ENCODE assay signal across 8 cellular contexts in genomic region chr6:10412165-10412947, GRCh38. TPM values are rescaled to one million over a fixed set of nuclear protein-coding genes. Genes with fewer than 3 reads are reported as not detected.
DNase-seq lines count a peak whose midpoint lies in the region; ATAC-seq and TF ChIP-seq lines count a peak whose summit lies in the region.

No MANE protein-coding gene starts in this region.

- peak overlapping the region; percentile 70 for H2AK9ac ChIP-seq in IMR-90 (replicated peaks; ENCODE audit: low read depth, low read length, poor library complexity)

- peak overlapping the region; percentile 65 for H3K9ac ChIP-seq in IMR-90 (ENCODE audit: low read depth, low read length)
- H3K9ac ChIP-seq in SK-N-MC (ENCODE audit: insufficient read length): peak overlapping the region; percentile 93
- peak overlapping the region in 3 of 5 donors; percentile 23 to 56 (median 45) for H3K9ac ChIP-seq in subcutaneous abdominal adipose tissue (ENCODE audit: low read length in 5 of 5)

- H2BK15ac ChIP-seq in IMR-90 (ENCODE audit: low read depth, low read length): no peak overlapping the region

- H3K23ac ChIP-seq in IMR-90 (ENCODE audit: low read depth, low read length): peak overlapping the region; percentile 81

- H3K4me2 ChIP-seq in IMR-90 (ENCODE audit: low read depth, low read length): peak overlapping the region; percentile 83

- TF ChIP-seq CTCF in IMR-90 (conservative IDR thresholded peaks at IDR 0.05; ENCODE audit: low read depth, low read length) (no peak), coronary artery (IDR thresholded peaks at IDR 0.05) (no peak), lower lobe of right lung (IDR thresholded peaks at IDR 0.05) (no peak)

- peak overlapping the region; percentile 24; the same call in 1 of the 2 replicates for H3K56ac ChIP-seq in IMR-90 (ENCODE audit: extremely low read depth, insufficient read depth, low read length)

- H3K4me3 ChIP-seq in IMR-90 (ENCODE audit: insufficient read depth, low read depth, low read length): peak overlapping the region; percentile 67
- H3K4me3 ChIP-seq in SK-N-MC: peak overlapping the region; percentile 89
- H3K4me3 ChIP-seq in coronary artery: peak overlapping the region; percentile 74
- H3K4me3 ChIP-seq in lower lobe of right lung: peak overlapping the region; percentile 72
- peak overlapping the region; percentile 78 to 85 (median 83) for H3K4me3 ChIP-seq in subcutaneous abdominal adipose tissue (ENCODE audit: low read depth in 1 of 5, low read length in 5 of 5)

- peak overlapping the region in 1 of 2 experiments; percentile 27; a peak in 1 of 4 replicates for H4K8ac ChIP-seq in IMR-90 (ENCODE audit: low read depth in 2 of 2, low read length in 2 of 2)

- in situ Hi-C loops in IMR-90 (cut with MboI; ENCODE audit: low sequenced_read_pairs): loop anchor here (25.0 kb wide), 2 partner anchors 875 to 1975 kb away; partner anchors contain the start of gene SLC35B3

- TF ChIP-seq POLR2A in IMR-90 (IDR thresholded peaks at IDR 0.05; ENCODE audit: low read depth, low read length): no peak

- H3K27me3 ChIP-seq in IMR-90 (ENCODE audit: control insufficient read depth, insufficient read depth, low read length) (peaks cover 76% of the 10 kb centered on the region), lower lobe of right lung (ENCODE audit: low read depth) (peaks cover 96% of the 10 kb centered on the region), subcutaneous abdominal adipose tissue (ENCODE audit: control insufficient read depth in 5 of 5, insufficient read depth in 4 of 5, low read length in 5 of 5) (peaks cover 66 to 90% (median 79%) of the 10 kb centered on the region in 5 donors)

- H2BK5ac ChIP-seq in IMR-90 (ENCODE audit: low read depth, low read length, poor library complexity, severe bottlenecking): peak overlapping the region; percentile 58

- H3K14ac ChIP-seq in IMR-90 (replicated peaks; ENCODE audit: low read depth, low read length): peak overlapping the region; percentile 31

- no peak overlapping the region; the same call in 1 of the 2 replicates for H3K18ac ChIP-seq in IMR-90 (ENCODE audit: low read depth, low read length)

- ATAC-seq in GM21447 (IDR thresholded peaks at IDR 0.05; ENCODE audit: unreplicated experiment): peak; percentile 57
- ATAC-seq in IMR-90 (ENCODE audit: low read depth): peak; percentile 50
- peak; percentile 61 to 71 for ATAC-seq in lower lobe of right lung

- peak overlapping the region; percentile 64 for H3K27ac ChIP-seq in IMR-90 (ENCODE audit: insufficient read depth, low read length)
- peak overlapping the region; percentile 96 for H3K27ac ChIP-seq in SK-N-MC
- peak overlapping the region in 1 of 2 donors; percentile 59 for H3K27ac ChIP-seq in coronary artery
- H3K27ac ChIP-seq in lower lobe of right lung: no peak overlapping the region
- no peak overlapping the region for H3K27ac ChIP-seq in subcutaneous abdominal adipose tissue (ENCODE audit: low read depth, low read length)

- H3K9me3 ChIP-seq in IMR-90 (ENCODE audit: control insufficient read depth, insufficient read depth, low read length): no peaks in the 10 kb centered on the region
- no peaks in the 10 kb centered on the region for H3K9me3 ChIP-seq in SK-N-MC (ENCODE audit: low read depth, low read length)
- H3K9me3 ChIP-seq in lower lobe of right lung: no peaks in the 10 kb centered on the region
- peaks cover 0 to 2% (median 0%) of the 10 kb centered on the region in 5 donors for H3K9me3 ChIP-seq in subcutaneous abdominal adipose tissue (ENCODE audit: control insufficient read depth in 5 of 5, low read length in 5 of 5)

- no peaks in the 10 kb centered on the region for H3K79me1 ChIP-seq in IMR-90 (ENCODE audit: low read depth in 1 of 2, low read length in 2 of 2)

- no TSS peak for BruUV-seq in IMR-90 (replicated peaks; lab: Mats Ljungman, UMichigan)

- no peak overlapping the region for H2AK5ac ChIP-seq in IMR-90 (ENCODE audit: low read depth, low read length)

- no peak for TF ChIP-seq RAD21 in IMR-90 (IDR thresholded peaks at IDR 0.05; ENCODE audit: low read length)

- peak overlapping the region; percentile 20; the same call in 1 of the 2 replicates for H3K4ac ChIP-seq in IMR-90 (ENCODE audit: low read depth, low read length)

- WGBS in IMR-90 (ENCODE audit: extremely low coverage in 2 of 2, insufficient read length in 1 of 2), 2 experiments: 1% methylated on average over 40 of the region's 75 CpGs; no CpG with 5 or more reads in 1 of the 2 experiments

- DNase-seq in GM03348 (ENCODE audit: low spot score) (peak; percentile 74), IMR-90 (peak; percentile 75), SK-N-MC (ENCODE audit: low read depth, low spot score) (no peak), coronary artery (ENCODE audit: low spot score) (no peak), lower lobe of right lung (peak; percentile 50), CD1c-positive myeloid dendritic cell (ENCODE audit: extremely low spot score) (no peak)

- CTCF ChIA-PET in IMR-90 (lab: Yijun Ruan, JAX): interaction anchor here (1.1 kb wide), 1 partner anchor 17 kb away, joined by 4 read pairs; no protein-coding TSS in a partner anchor

- H3K9me1 ChIP-seq in IMR-90 (ENCODE audit: insufficient read depth, low read length): no peaks in the 10 kb centered on the region

- POLR2A ChIA-PET in IMR-90 (lab: Charles Lee; ENCODE audit: unreplicated experiment): interaction anchor here (0.6 kb wide), 1 partner anchor 258 kb away, joined by 4 read pairs; no protein-coding TSS in a partner anchor

- H2BK20ac ChIP-seq in IMR-90 (ENCODE audit: low read depth, low read length): no peak overlapping the region

- no peak overlapping the region for H4K91ac ChIP-seq in IMR-90 (ENCODE audit: insufficient read depth, low read depth, low read length)

- intact Hi-C loops in IMR-90 (cut with micrococcal nuclease) (loop anchor here (5.0 to 10.0 kb wide), 8 partner anchors 155 to 1430 kb away; no protein-coding TSS in a partner anchor), lower lobe of right lung (cut with DNase I) (no loop called here)

- H4K20me1 ChIP-seq in IMR-90 (ENCODE audit: insufficient read depth, low read length): no peaks in the 10 kb centered on the region

- H3K36me3 ChIP-seq in IMR-90 (ENCODE audit: control insufficient read depth, insufficient read depth, low read length) (peaks cover 3% of the 10 kb centered on the region; the same call in 1 of the 2 replicates), SK-N-MC (ENCODE audit: insufficient read depth, low read length) (peaks cover 25% of the 10 kb centered on the region), lower lobe of right lung (no peaks in the 10 kb centered on the region), subcutaneous abdominal adipose tissue (ENCODE audit: control insufficient read depth in 5 of 5, insufficient read depth in 5 of 5, low read length in 5 of 5) (no peaks in the 10 kb centered on the region)

- no peak overlapping the region for H4K5ac ChIP-seq in IMR-90 (ENCODE audit: low read depth, low read length)

- no peaks in the 10 kb centered on the region; the same call in 1 of the 2 replicates for H3K4me1 ChIP-seq in IMR-90 (ENCODE audit: control insufficient read depth, insufficient read depth, low read length)
- peaks cover 40% of the 10 kb centered on the region for H3K4me1 ChIP-seq in lower lobe of right lung
- peaks cover 5 to 58% (median 55%) of the 10 kb centered on the region in 5 donors for H3K4me1 ChIP-seq in subcutaneous abdominal adipose tissue (ENCODE audit: control insufficient read depth in 5 of 5, insufficient read depth in 5 of 5, low read length in 5 of 5)

- H2BK120ac ChIP-seq in IMR-90 (ENCODE audit: low read depth, low read length): 0 out of 2 replicates have a peak overlapping the region, but pooled peaks have one; percentile 34

- H2AFZ ChIP-seq in IMR-90 (replicated peaks; ENCODE audit: low read length, poor library complexity): peak overlapping the region; percentile 90

- dilution Hi-C loops in IMR-90 (cut with HindIII; ENCODE audit: low sequenced_read_pairs, unreplicated experiment): no loop called here

TF ChIP-seq in IMR-90, 13 proteins besides CTCF, POLR2A, EP300 and RAD21:
- TF ChIP-seq, protein P1, sequence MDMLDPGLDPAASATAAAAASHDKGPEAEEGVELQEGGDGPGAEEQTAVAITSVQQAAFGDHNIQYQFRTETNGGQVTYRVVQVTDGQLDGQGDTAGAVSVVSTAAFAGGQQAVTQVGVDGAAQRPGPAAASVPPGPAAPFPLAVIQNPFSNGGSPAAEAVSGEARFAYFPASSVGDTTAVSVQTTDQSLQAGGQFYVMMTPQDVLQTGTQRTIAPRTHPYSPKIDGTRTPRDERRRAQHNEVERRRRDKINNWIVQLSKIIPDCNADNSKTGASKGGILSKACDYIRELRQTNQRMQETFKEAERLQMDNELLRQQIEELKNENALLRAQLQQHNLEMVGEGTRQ (IDR thresholded peaks at IDR 0.05; ENCODE audit: low read depth, low read length): no peak
- TF ChIP-seq MAZ (IDR thresholded peaks at IDR 0.05; ENCODE audit: borderline replicate concordance, low read depth, low read length) (peak; percentile 70), NFE2L2 (IDR thresholded peaks at IDR 0.05; ENCODE audit: low read depth, low read length) (no peak)

RNA-seq across cellular contexts. Expression of gene TFAP2A, which starts 2.5 kb away (rescaled TPM):
- 0.72 and 1.1 TPM in 2 replicates for total RNA-seq in IMR-90 (2012; rRNA removed)
- polyA plus RNA-seq in IMR-90 (2012; rRNA removed): 7.1 and 8.6 TPM in 2 replicates
- 5.0 and 6.4 TPM in 2 replicates for polyA plus RNA-seq in IMR-90 (2012; cell fraction: cytosol; rRNA removed)
- 13.4 and 17.5 TPM in 2 replicates for polyA plus RNA-seq in IMR-90 (2012; cell fraction: nucleus; rRNA removed; ENCODE audit: low replicate concordance)
- total RNA-seq in lower lobe of right lung: 0.47 TPM

Comparison
In these comparisons a context has a peak if more than half of its experiments do, and no peak if none do; other contexts are left out.
1. DNase-seq: peak in GM03348 (single experiment), IMR-90 (single experiment) and lower lobe of right lung (single experiment); none in SK-N-MC (single experiment), coronary artery (single experiment) and CD1c-positive myeloid dendritic cell (single experiment).
2. H3K27ac ChIP-seq: peak in IMR-90 (single experiment) and SK-N-MC (single experiment); none in lower lobe of right lung (single experiment) and subcutaneous abdominal adipose tissue (single experiment).
3. Peak in every context shown above with its lines, with median percentiles within 50 percentile points of each other: ATAC-seq, H3K4me3 ChIP-seq and H3K9ac ChIP-seq.